2 cellular contexts compared by ENCODE assay signal in genomic region chr13:113317031-113317430, GRCh38.
TF ChIP-seq lines count a peak whose summit lies in the region.

No MANE protein-coding gene starts in this region.

TF ChIP-seq in GM23338, 12 proteins besides CTCF, POLR2A, EP300 and RAD21:
- TF ChIP-seq EZH2 (IDR thresholded peaks at IDR 0.05; ENCODE audit: low read depth, unreplicated experiment) (no peak), ZNF114 (CRISPR knock-in tag; IDR thresholded peaks at IDR 0.05) (no peak), EZH2phosphoT487 (IDR thresholded peaks at IDR 0.05; ENCODE audit: unreplicated experiment) (no peak), REST (IDR thresholded peaks at IDR 0.05; ENCODE audit: unreplicated experiment) (no peak), ETS1 (IDR thresholded peaks at IDR 0.05) (no peak), NANOG (IDR thresholded peaks at IDR 0.05; ENCODE audit: borderline replicate concordance) (no peak), ZNF331 (CRISPR knock-in tag; IDR thresholded peaks at IDR 0.05; ENCODE audit: low read depth) (no peak), ZNF462 (CRISPR knock-in tag; IDR thresholded peaks at IDR 0.05) (no peak), JUNB (IDR thresholded peaks at IDR 0.05; ENCODE audit: unreplicated experiment) (no peak), POLR2AphosphoS5 (IDR thresholded peaks at IDR 0.05; ENCODE audit: low read depth) (no peak), STAT1 (IDR thresholded peaks at IDR 0.05; ENCODE audit: unreplicated experiment) (no peak), CREB1 (CRISPR knock-in tag; IDR thresholded peaks at IDR 0.05; ENCODE audit: low read depth) (no peak)

TF ChIP-seq in SK-N-SH, 30 proteins besides CTCF, POLR2A, EP300 and RAD21:
- no peak for TF ChIP-seq MEF2A (IDR thresholded peaks at IDR 0.05; ENCODE audit: borderline replicate concordance, low read depth)
- TF ChIP-seq FOSL2 (IDR thresholded peaks at IDR 0.05; ENCODE audit: borderline replicate concordance, low read depth), result no peak
